ENCODE assay signal across 13 cellular contexts in the genomic region with DNA sequence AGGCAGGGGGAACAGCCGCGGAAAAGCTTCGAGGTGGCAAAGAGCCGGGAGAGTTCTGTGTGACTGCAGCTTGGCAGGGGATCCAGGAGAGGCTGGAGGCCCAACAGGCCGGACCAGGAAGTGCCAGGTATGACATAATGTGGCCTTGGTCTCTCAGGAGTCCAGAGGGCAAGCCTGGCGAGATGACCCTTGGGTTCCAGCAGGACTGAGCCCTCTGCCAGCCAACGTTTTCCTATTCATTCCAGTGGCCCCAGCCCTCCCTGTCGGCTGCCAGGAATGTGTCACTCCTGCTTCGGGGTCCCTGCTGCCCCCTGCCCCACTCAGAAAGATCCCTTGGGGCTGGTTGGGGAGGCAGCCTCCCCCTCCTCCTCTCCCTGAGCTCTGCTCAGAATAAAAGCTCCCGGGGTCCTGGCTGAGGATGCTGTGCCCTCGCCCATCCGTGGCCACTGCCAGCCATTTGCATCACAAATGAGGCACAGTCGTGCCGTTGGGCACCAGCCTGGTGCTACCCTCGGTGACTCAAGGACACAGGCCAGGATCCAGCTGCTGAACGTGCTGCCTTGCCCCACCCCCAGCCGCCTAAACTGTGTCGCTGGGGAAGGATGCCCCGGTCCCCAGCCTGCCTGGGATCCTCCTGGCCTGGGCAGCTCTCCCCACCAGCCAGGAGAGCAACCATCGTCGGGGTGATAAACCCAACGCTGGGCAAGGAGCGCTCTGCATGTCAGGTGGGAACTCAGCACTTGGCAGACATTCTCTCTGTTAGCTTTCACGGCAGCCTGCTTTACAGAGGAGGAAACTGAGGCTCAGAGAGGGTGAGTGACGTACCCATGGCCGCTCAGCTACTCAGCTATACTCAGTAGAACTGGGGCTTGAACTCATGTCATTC. TPM values are rescaled to one million over a fixed set of nuclear protein-coding genes. Genes with fewer than 3 reads are reported as not detected.
DNase-seq lines count a peak whose midpoint lies in the region; ATAC-seq and TF ChIP-seq lines count a peak whose summit lies in the region.
"Had no signal": no experiment of that assay in that cellular context is flagged by ENCODE, and none has a peak within 500 bp of the region (broad histone marks: within the 10 kb centered on the region; RNA-seq: fewer than 3 reads in every experiment).

No MANE protein-coding gene starts in this region.

- H3K4me3 Mint-ChIP-seq in activated T-cell treated with anti-CD3 and anti-CD28 coated beads, Interleukin-2, amount 50 U/mL, for 72 hours, result no peak overlapping the region
- H3K4me3 Mint-ChIP-seq: stimulated activated naive CD8-positive, alpha-beta T cell treated with anti-CD3 and anti-CD28 coated beads, Interleukin-15, amount 100 ng/mL, for 72 hours had no signal

- H3K36me3 Mint-ChIP-seq in activated T-cell treated with anti-CD3 and anti-CD28 coated beads, Interleukin-2, amount 50 U/mL, for 72 hours (ENCODE audit: insufficient read depth in 2 of 2), result no peaks in the 10 kb centered on the region

- ATAC-seq in mucosa of descending colon, result no peak
- no peak for ATAC-seq in activated T-cell treated with anti-CD3 and anti-CD28 coated beads, Interleukin-2, amount 50 U/mL, for 72 hours (replicated peaks in 1 of 2)
- no peak for ATAC-seq in GM18870 (IDR thresholded peaks at IDR 0.05; ENCODE audit: unreplicated experiment)
- ATAC-seq: stimulated activated naive CD8-positive, alpha-beta T cell treated with anti-CD3 and anti-CD28 coated beads, Interleukin-15, amount 100 ng/mL, for 72 hours had no signal

- H3K9me3 Mint-ChIP-seq in activated T-cell treated with anti-CD3 and anti-CD28 coated beads, Interleukin-2, amount 50 U/mL, for 72 hours, result no peaks in the 10 kb centered on the region
- H3K9me3 Mint-ChIP-seq: stimulated activated naive CD8-positive, alpha-beta T cell treated with anti-CD3 and anti-CD28 coated beads, Interleukin-15, amount 100 ng/mL, for 72 hours had no signal

- no peaks in the 10 kb centered on the region for H3F3A ChIP-seq in smooth muscle cell (ENCODE audit: low read depth)

- TF ChIP-seq CTCF in mucosa of descending colon (IDR thresholded peaks at IDR 0.05), result no peak
- TF ChIP-seq CTCF in smooth muscle cell (IDR thresholded peaks at IDR 0.05; ENCODE audit: borderline replicate concordance, insufficient read depth, poor library complexity, severe bottlenecking), result no peak

- intact Hi-C loops in mucosa of descending colon (cut with DNase I, micrococcal nuclease), result no loop called here
- intact Hi-C loops in posterior vena cava (cut with DNase I), result no loop called here

- H3K27ac Mint-ChIP-seq in activated T-cell treated with anti-CD3 and anti-CD28 coated beads, Interleukin-2, amount 50 U/mL, for 72 hours, result no peak overlapping the region
- H3K27ac Mint-ChIP-seq: stimulated activated naive CD8-positive, alpha-beta T cell treated with anti-CD3 and anti-CD28 coated beads, Interleukin-15, amount 100 ng/mL, for 72 hours had no signal

- H3K79me2 ChIP-seq in Karpas-422 (ENCODE audit: low read length) (no peaks in the 10 kb centered on the region), smooth muscle cell (ENCODE audit: low read depth) (no peaks in the 10 kb centered on the region)

- H3K9ac ChIP-seq in Karpas-422 (ENCODE audit: low read length) (peak overlapping the region; percentile 60), smooth muscle cell (ENCODE audit: low read depth) (no peak overlapping the region)

- H3K36me3 ChIP-seq in Karpas-422 (ENCODE audit: insufficient read depth, low read length) (no peaks in the 10 kb centered on the region), mucosa of descending colon (ENCODE audit: low read depth) (no peaks in the 10 kb centered on the region), smooth muscle cell (ENCODE audit: low read depth) (no peaks in the 10 kb centered on the region)
- H3K36me3 ChIP-seq: colonic mucosa had no signal

- H3K4me1 Mint-ChIP-seq in activated T-cell treated with anti-CD3 and anti-CD28 coated beads, Interleukin-2, amount 50 U/mL, for 72 hours (ENCODE audit: low read depth), result peaks cover 57% of the 10 kb centered on the region

- H3K27ac ChIP-seq in Karpas-422 (ENCODE audit: low read length) (no peak overlapping the region), smooth muscle cell (ENCODE audit: low read depth) (no peak overlapping the region)
- H3K27ac ChIP-seq: colonic mucosa had no signal

- no peaks in the 10 kb centered on the region for H4K20me1 ChIP-seq in Karpas-422 (ENCODE audit: insufficient read depth, low read depth, low read length)
- no peaks in the 10 kb centered on the region for H4K20me1 ChIP-seq in smooth muscle cell (ENCODE audit: low read depth)

- H3K4me3 ChIP-seq in Karpas-422 (ENCODE audit: low read length) (peak overlapping the region; percentile 46), mucosa of descending colon (no peak overlapping the region), smooth muscle cell (no peak overlapping the region)
- H3K4me3 ChIP-seq: colonic mucosa had no signal

- H3K9me3 ChIP-seq in Karpas-422 (ENCODE audit: low read length), result no peaks in the 10 kb centered on the region
- no peaks in the 10 kb centered on the region for H3K9me3 ChIP-seq in mucosa of descending colon
- H3K9me3 ChIP-seq in smooth muscle cell (replicated peaks; ENCODE audit: low read depth), result no peaks in the 10 kb centered on the region
- H3K9me3 ChIP-seq: colonic mucosa had no signal

- H2AFZ ChIP-seq in Karpas-422 (ENCODE audit: low read length), result peak overlapping the region; percentile 25; the same call in 1 of the 2 replicates
- no peak overlapping the region for H2AFZ ChIP-seq in smooth muscle cell (ENCODE audit: low read depth)

- H3K27me3 ChIP-seq in Karpas-422 (ENCODE audit: low read length), result no peaks in the 10 kb centered on the region
- H3K27me3 ChIP-seq in smooth muscle cell (ENCODE audit: low read depth), result no peaks in the 10 kb centered on the region
- H3K27me3 ChIP-seq: colonic mucosa had no signal

- peaks cover 60% of the 10 kb centered on the region for H3K4me1 ChIP-seq in Karpas-422 (ENCODE audit: low read length)
- H3K4me1 ChIP-seq in mucosa of descending colon (ENCODE audit: low read depth), result peaks cover 13% of the 10 kb centered on the region
- no peaks in the 10 kb centered on the region for H3K4me1 ChIP-seq in smooth muscle cell (ENCODE audit: low read depth)

- no peaks in the 10 kb centered on the region for H3K9me2 ChIP-seq in Karpas-422 (replicated peaks; ENCODE audit: insufficient read depth, low read length)

- H3K4me2 ChIP-seq in Karpas-422 (ENCODE audit: low read depth, low read length, poor library complexity, severe bottlenecking) (peak overlapping the region; percentile 60), smooth muscle cell (no peak overlapping the region)

- 87% methylated on average over 26 of the region's 26 CpGs for WGBS in smooth muscle cell (ENCODE audit: low lambda C conversion rate)

- peak; percentile 75 for DNase-seq in Ammon's horn (ENCODE audit: low spot score)
- peak; percentile 68 for DNase-seq in Karpas-422
- DNase-seq in cerebellar cortex (ENCODE audit: low spot score), result peak; percentile 27
- peak in 2 of 3 donors; percentile 26 to 51 for DNase-seq in mucosa of descending colon
- DNase-seq in activated T-cell treated with anti-CD3 and anti-CD28 coated beads, Interleukin-2, amount 50 U/mL, for 72 hours, result no peak
- no peak for DNase-seq in smooth muscle cell (lab: John Stamatoyannopoulos, UW; ENCODE audit: unreplicated experiment)
- no peak for DNase-seq in posterior vena cava (ENCODE audit: low spot score)
- DNase-seq: activated gamma-delta T cell treated with Interleukin-2 at 50 U/mL for 16 hours; colonic mucosa; NCI-H1694 treated with DMSO at 0.1 percent for 48 hours; NCI-H446; stimulated activated naive CD8-positive, alpha-beta T cell treated with anti-CD3 and anti-CD28 coated beads, Interleukin-15, amount 100 ng/mL, for 72 hours had no signal

- no peaks in the 10 kb centered on the region for H3K27me3 Mint-ChIP-seq in activated T-cell treated with anti-CD3 and anti-CD28 coated beads, Interleukin-2, amount 50 U/mL, for 72 hours (ENCODE audit: low read depth)
- H3K27me3 Mint-ChIP-seq: stimulated activated naive CD8-positive, alpha-beta T cell treated with anti-CD3 and anti-CD28 coated beads, Interleukin-15, amount 100 ng/mL, for 72 hours had no signal

RNA-seq across cellular contexts. Expression of a gene that starts 37.7 kb away (rescaled TPM):
- total RNA-seq in Karpas-422 (2014; rRNA removed; shearing (Covaris generic); ENCODE audit: low replicate concordance), result 261 and 436 TPM in 2 replicates
- total RNA-seq in mucosa of descending colon (10 to 100 TPM; 29.5 to 85.5 (median 36.8) TPM), smooth muscle cell (12.7 and 15.2 TPM in 2 replicates), posterior vena cava (10 to 100 TPM; 26.5 to 32.7 TPM)
- 10 to 100 TPM; 61.4 to 79.8 TPM for total RNA-seq in activated T-cell treated with anti-CD3 and anti-CD28 coated beads, Interleukin-2, amount 50 U/mL, for 72 hours
- polyA plus RNA-seq in smooth muscle cell, result 12.0 and 15.7 TPM in 2 replicates

Comparison
In these comparisons a context has a peak if more than half of its experiments do, and no peak if none do; other contexts are left out.
1. DNase-seq: peak in Ammon's horn (single experiment), Karpas-422 (single experiment), cerebellar cortex (single experiment) and mucosa of descending colon (2 of 3); none in activated T-cell treated with anti-CD3 and anti-CD28 coated beads, Interleukin-2, amount 50 U/mL, for 72 hours (0 of 2), smooth muscle cell (single experiment) and posterior vena cava (single experiment).